Comparison of ENCODE assay signal across 1 cellular context in the genomic region with DNA sequence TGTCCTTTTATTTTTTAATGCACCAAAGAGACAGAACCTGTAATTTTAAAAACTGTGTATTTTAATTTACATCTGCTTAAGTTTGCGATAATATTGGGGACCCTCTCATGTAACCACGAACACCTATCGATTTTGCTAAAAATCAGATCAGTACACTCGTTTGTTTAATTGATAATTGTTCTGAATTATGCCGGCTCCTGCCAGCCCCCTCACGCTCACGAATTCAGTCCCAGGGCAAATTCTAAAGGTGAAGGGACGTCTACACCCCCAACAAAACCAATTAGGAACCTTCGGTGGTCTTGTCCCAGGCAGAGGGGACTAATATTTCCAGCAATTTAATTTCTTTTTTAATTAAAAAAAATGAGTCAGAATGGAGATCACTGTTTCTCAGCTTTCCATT.
TF ChIP-seq lines count a peak whose summit lies in the region.

No MANE protein-coding gene starts in this region.

TF ChIP-seq in H1, 55 proteins besides CTCF, POLR2A, EP300 and RAD21:
- TF ChIP-seq GABPA (IDR thresholded peaks at IDR 0.05; ENCODE audit: borderline replicate concordance, insufficient read depth, low read length) (no peak), CREB1 (IDR thresholded peaks at IDR 0.05) (no peak), TBP (IDR thresholded peaks at IDR 0.05; ENCODE audit: low read depth, low read length) (no peak), SUZ12 (IDR thresholded peaks at IDR 0.05; ENCODE audit: low read length) (no peak), MAFK (IDR thresholded peaks at IDR 0.05; ENCODE audit: low read depth, low read length) (no peak), KDM4A (IDR thresholded peaks at IDR 0.05; ENCODE audit: low read depth, low read length, severe bottlenecking) (no peak)
